In the genomic region with DNA sequence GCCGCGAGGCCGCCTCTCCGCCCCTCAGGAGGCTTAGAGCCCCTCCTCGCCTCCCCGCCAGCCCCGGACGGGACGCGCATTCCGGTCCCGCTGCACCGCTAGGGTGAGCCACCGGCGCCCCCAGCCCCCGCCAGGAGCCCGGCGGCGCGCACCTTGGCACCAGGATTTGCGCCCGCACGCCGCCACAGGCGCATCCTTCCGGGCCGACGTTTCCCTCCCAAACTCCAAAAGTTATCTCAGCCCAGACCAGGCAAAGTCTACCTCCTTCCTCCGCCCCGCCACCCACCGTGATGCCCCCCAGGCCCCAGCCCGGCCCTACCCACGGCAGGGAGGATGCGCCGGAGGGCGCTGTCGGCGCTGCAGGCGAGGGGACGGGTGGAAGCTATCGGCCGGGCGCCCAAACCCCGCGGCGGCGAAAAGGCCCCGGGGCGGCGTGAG, we compare ENCODE assay signal across 8 cellular contexts. TPM values are rescaled to one million over a fixed set of nuclear protein-coding genes. Genes with fewer than 3 reads are reported as not detected.
DNase-seq lines count a peak whose midpoint lies in the region; ATAC-seq and TF ChIP-seq lines count a peak whose summit lies in the region.

No MANE protein-coding gene starts in this region.

- H3K27ac Mint-ChIP-seq in CD8-positive, alpha-beta T cell = no peak overlapping the region
- H3K27ac Mint-ChIP-seq in activated T-helper 2 cell treated with anti-CD3 and anti-CD28 coated beads, Interferon-gamma antibody, Interleukin-2, Interleukin-4, amounts not matched to agents 10 μg/mL and 5 μg/mL and 100 μg/mL, durations not matched to agents 14 hours and 24 hours and 36 hours = no peak overlapping the region

- no peaks in the 10 kb centered on the region for H4K20me1 ChIP-seq in MM.1S (ENCODE audit: insufficient read depth, low read length)

- H3K4me1 Mint-ChIP-seq in CD8-positive, alpha-beta T cell (ENCODE audit: low read depth) = peaks cover 9% of the 10 kb centered on the region
- H3K4me1 Mint-ChIP-seq in activated T-helper 2 cell treated with anti-CD3 and anti-CD28 coated beads, Interferon-gamma antibody, Interleukin-2, Interleukin-4, amounts not matched to agents 10 μg/mL and 5 μg/mL and 100 μg/mL, durations not matched to agents 14 hours and 24 hours and 36 hours (ENCODE audit: low read depth) = peaks cover 2% of the 10 kb centered on the region

- H3K4me1 ChIP-seq in CD8-positive, alpha-beta T cell (ENCODE audit: insufficient read depth, low read length) = peaks cover 4% of the 10 kb centered on the region
- H3K4me1 ChIP-seq in MM.1S (ENCODE audit: low read length) = no peaks in the 10 kb centered on the region

- H3K36me3 Mint-ChIP-seq in CD8-positive, alpha-beta T cell = no peaks in the 10 kb centered on the region
- H3K36me3 Mint-ChIP-seq in activated T-helper 2 cell treated with anti-CD3 and anti-CD28 coated beads, Interferon-gamma antibody, Interleukin-2, Interleukin-4, amounts not matched to agents 10 μg/mL and 5 μg/mL and 100 μg/mL, durations not matched to agents 14 hours and 24 hours and 36 hours (ENCODE audit: low read depth) = no peaks in the 10 kb centered on the region

- H3K4me3 Mint-ChIP-seq in CD8-positive, alpha-beta T cell = peak overlapping the region; percentile 81
- peak overlapping the region; percentile 70 for H3K4me3 Mint-ChIP-seq in activated T-helper 2 cell treated with anti-CD3 and anti-CD28 coated beads, Interferon-gamma antibody, Interleukin-2, Interleukin-4, amounts not matched to agents 10 μg/mL and 5 μg/mL and 100 μg/mL, durations not matched to agents 14 hours and 24 hours and 36 hours (ENCODE audit: low read depth)

- H3K27me3 Mint-ChIP-seq in CD8-positive, alpha-beta T cell (ENCODE audit: low read depth) = peaks cover 6% of the 10 kb centered on the region
- H3K27me3 Mint-ChIP-seq in activated T-helper 2 cell treated with anti-CD3 and anti-CD28 coated beads, Interferon-gamma antibody, Interleukin-2, Interleukin-4, amounts not matched to agents 10 μg/mL and 5 μg/mL and 100 μg/mL, durations not matched to agents 14 hours and 24 hours and 36 hours (ENCODE audit: low read depth) = peaks cover 42% of the 10 kb centered on the region

- intact Hi-C loops in CD8-positive, alpha-beta T cell (cut with DNase I, micrococcal nuclease) = loop anchor here in 1 of 2 experiments (10.0 kb wide), 1 partner anchor 71 kb away; the partner anchor contains the start of gene CDKL5
- intact Hi-C loops in activated T-helper 2 cell treated with anti-CD3 and anti-CD28 coated beads, Interferon-gamma antibody, Interleukin-2, Interleukin-4, amounts not matched to agents 10 μg/mL and 5 μg/mL and 100 μg/mL, durations not matched to agents 14 hours and 24 hours and 36 hours (cut with micrococcal nuclease) = no loop called here
- intact Hi-C loops in left cardiac atrium (cut with DNase I) = no loop called here

- H3K9me3 Mint-ChIP-seq in CD8-positive, alpha-beta T cell = no peaks in the 10 kb centered on the region
- H3K9me3 Mint-ChIP-seq in activated T-helper 2 cell treated with anti-CD3 and anti-CD28 coated beads, Interferon-gamma antibody, Interleukin-2, Interleukin-4, amounts not matched to agents 10 μg/mL and 5 μg/mL and 100 μg/mL, durations not matched to agents 14 hours and 24 hours and 36 hours = no peaks in the 10 kb centered on the region

- no peak overlapping the region for H3K4me3 ChIP-seq in CD8-positive, alpha-beta T cell (ENCODE audit: low read depth, low read length)
- peak overlapping the region; percentile 60 for H3K4me3 ChIP-seq in MM.1S (ENCODE audit: low read length)
- peak overlapping the region; percentile 55 for H3K4me3 ChIP-seq in retinal pigment epithelial cell (ENCODE audit: low read length)

- peak overlapping the region; percentile 51; the same call in 1 of the 2 replicates for H3K9ac ChIP-seq in MM.1S (ENCODE audit: low read length)

- peak; percentile 56 for ATAC-seq in CD8-positive, alpha-beta T cell
- ATAC-seq in left cardiac atrium (peak; percentile 56 to 65), GM19324 (IDR thresholded peaks at IDR 0.05; ENCODE audit: low FRiP score, unreplicated experiment) (no peak), GM21381 (IDR thresholded peaks at IDR 0.05; ENCODE audit: unreplicated experiment) (no peak)

- peak overlapping the region; percentile 42 for H2AFZ ChIP-seq in MM.1S (ENCODE audit: low read length)

- CTCF ChIA-PET in CD8-positive, alpha-beta T cell (lab: Charles Lee) = interaction anchor here (0.5 to 1.3 kb wide), 3 partner anchors 33 to 1127 kb away, joined by 3 read pairs; no protein-coding TSS in a partner anchor

- H3K4me2 ChIP-seq in MM.1S (ENCODE audit: low read depth, low read length) = peak overlapping the region; percentile 52; the same call in 1 of the 2 replicates

- H3K9me3 ChIP-seq in CD8-positive, alpha-beta T cell (ENCODE audit: low read length) = no peaks in the 10 kb centered on the region
- H3K9me3 ChIP-seq in MM.1S (replicated peaks; ENCODE audit: insufficient read depth, low read length) = no peaks in the 10 kb centered on the region

- TF ChIP-seq CTCF in CD8-positive, alpha-beta T cell (IDR thresholded peaks at IDR 0.05) = no peak
- no peak; the same call in 1 of the 2 replicates for TF ChIP-seq CTCF in MM.1S (IDR thresholded peaks at IDR 0.05; ENCODE audit: low read length)
- TF ChIP-seq CTCF in retinal pigment epithelial cell (conservative IDR thresholded peaks at IDR 0.05; ENCODE audit: low read depth, low read length) = no peak

- POLR2A ChIA-PET in CD8-positive, alpha-beta T cell (lab: Charles Lee) = interaction anchor here (0.7 kb wide), 1 partner anchor 71 kb away, joined by 3 read pairs; the partner anchor contains the start of gene CDKL5

- H3K27me3 ChIP-seq in CD8-positive, alpha-beta T cell (ENCODE audit: insufficient read depth, low read length) = no peaks in the 10 kb centered on the region
- no peaks in the 10 kb centered on the region for H3K27me3 ChIP-seq in MM.1S (replicated peaks; ENCODE audit: insufficient read depth, low read length)

- peaks cover 25% of the 10 kb centered on the region for H3K79me2 ChIP-seq in MM.1S (ENCODE audit: low read length)

- H3F3A ChIP-seq in MM.1S (ENCODE audit: insufficient read depth, low read length) = no peaks in the 10 kb centered on the region

- peak in 2 of 7 experiments; percentile 10 to 12 for DNase-seq in CD8-positive, alpha-beta T cell
- DNase-seq in MM.1S = peak; percentile 29
- peak; percentile 8 for DNase-seq in activated T-helper 2 cell treated with anti-CD3 and anti-CD28 coated beads, Interferon-gamma antibody, Interleukin-2, Interleukin-4, amounts not matched to agents 10 μg/mL and 5 μg/mL and 100 μg/mL, durations not matched to agents 14 hours and 24 hours and 36 hours (ENCODE audit: low spot score)
- no peak for DNase-seq in left cardiac atrium
- no peak for DNase-seq in retinal pigment epithelial cell (ENCODE audit: low read depth)
- DNase-seq in OCI-M2 (lab: John Stamatoyannopoulos, UW; ENCODE audit: unreplicated experiment) = no peak

- H3K27ac ChIP-seq in CD8-positive, alpha-beta T cell (ENCODE audit: low read depth, low read length) = no peak overlapping the region
- H3K27ac ChIP-seq in MM.1S (ENCODE audit: low read length) = no peak overlapping the region

- H3K9me2 ChIP-seq in MM.1S (replicated peaks; ENCODE audit: insufficient read depth, low read length) = no peaks in the 10 kb centered on the region

- H3K36me3 ChIP-seq in CD8-positive, alpha-beta T cell (ENCODE audit: insufficient read depth, low read length) = no peaks in the 10 kb centered on the region
- no peaks in the 10 kb centered on the region for H3K36me3 ChIP-seq in MM.1S (replicated peaks; ENCODE audit: insufficient read depth, low read length)

RNA-seq across cellular contexts. Expression of gene SCML2, which starts 0.5 kb away (rescaled TPM):
- under 1 TPM; 0.33 TPM for total RNA-seq in CD8-positive, alpha-beta T cell
- total RNA-seq in activated T-helper 2 cell treated with anti-CD3 and anti-CD28 coated beads, Interferon-gamma antibody, Interleukin-2, Interleukin-4, amounts not matched to agents 10 μg/mL and 5 μg/mL and 100 μg/mL, durations not matched to agents 14 hours and 24 hours and 36 hours = 2.8 and 3.6 TPM in 2 replicates
- 1 to 10 TPM; 1.5 to 1.8 TPM for total RNA-seq in left cardiac atrium

Comparison
In these comparisons a context has a peak if more than half of its experiments do, and no peak if none do; other contexts are left out.
1. ATAC-seq: peak in CD8-positive, alpha-beta T cell (single experiment) and left cardiac atrium (2 of 2); none in GM19324 (single experiment) and GM21381 (single experiment).
2. DNase-seq: peak in MM.1S (single experiment) and activated T-helper 2 cell treated with anti-CD3 and anti-CD28 coated beads, Interferon-gamma antibody, Interleukin-2, Interleukin-4, amounts not matched to agents 10 μg/mL and 5 μg/mL and 100 μg/mL, durations not matched to agents 14 hours and 24 hours and 36 hours (single experiment); none in left cardiac atrium (single experiment), retinal pigment epithelial cell (single experiment) and OCI-M2 (single experiment).